22 cellular contexts compared by ENCODE assay signal in the genomic region with DNA sequence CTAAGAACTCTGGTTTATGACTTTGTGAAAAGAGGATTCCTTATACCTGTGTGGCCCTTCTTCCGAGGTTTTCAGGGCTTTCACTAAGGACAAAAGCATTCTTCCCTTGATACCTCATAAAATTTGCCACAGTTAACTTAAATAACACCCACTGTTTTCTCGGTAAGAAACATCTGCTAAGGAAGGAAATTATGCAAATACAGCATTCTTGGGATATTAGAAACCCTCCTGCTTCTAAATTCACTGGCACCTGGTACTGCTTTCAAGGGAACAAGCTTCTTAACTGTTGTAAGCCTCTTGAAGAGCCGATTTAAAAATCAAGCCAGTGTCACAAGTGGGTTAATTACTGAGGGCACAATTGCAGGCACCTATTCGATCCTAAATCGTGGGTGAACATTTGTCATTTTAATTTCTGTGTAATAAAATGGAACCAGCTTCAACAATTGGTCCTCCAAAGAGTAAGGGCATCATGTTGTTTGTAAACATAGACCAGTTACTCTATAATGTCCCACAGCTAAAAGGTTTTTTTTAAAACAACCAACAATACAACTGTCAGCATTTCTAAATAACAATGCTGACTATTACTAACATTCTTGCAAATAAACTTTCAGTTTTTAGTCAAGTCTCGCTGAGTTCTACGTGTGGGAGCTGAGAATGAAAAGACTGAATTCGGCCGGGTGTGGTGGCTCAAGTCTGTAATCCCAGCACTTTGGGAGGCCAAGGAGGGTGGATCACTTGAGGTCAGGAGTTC. TPM values are rescaled to one million over a fixed set of nuclear protein-coding genes. Genes with fewer than 3 reads are reported as not detected.
DNase-seq lines count a peak whose midpoint lies in the region; ATAC-seq and TF ChIP-seq lines count a peak whose summit lies in the region.
"Had no signal": no experiment of that assay in that cellular context is flagged by ENCODE, and none has a peak within 500 bp of the region (broad histone marks: within the 10 kb centered on the region; RNA-seq: fewer than 3 reads in every experiment).

No MANE protein-coding gene starts in this region.

- no peak overlapping the region for H3K4me3 Mint-ChIP-seq in WTC11
- H3K4me3 Mint-ChIP-seq: brain; CD4-positive, CD25-positive, alpha-beta regulatory T cell had no signal

- H3K4ac ChIP-seq in trophoblast cell (ENCODE audit: low read depth, low read length): no peak overlapping the region

- H3K4me3 ChIP-seq in trophoblast cell (ENCODE audit: low read depth, low read length): no peak overlapping the region
- H3K4me3 ChIP-seq: mucosa of descending colon, psoas muscle, SJCRH30 had no signal

- no peak overlapping the region for H3K14ac ChIP-seq in trophoblast cell (ENCODE audit: low read length)

- CTCF ChIA-PET in WTC11 (lab: Charles Lee): interaction anchor here (0.8 kb wide), 1 partner anchor 166 kb away, joined by 3 read pairs; no protein-coding TSS in a partner anchor

- DNase-seq in NCI-H1436 (lab: John Stamatoyannopoulos, UW): peak; percentile 29
- no peak for DNase-seq in NCI-H1436 treated with DMSO at 0.1 percent for 48 hours (lab: John Stamatoyannopoulos, UW)
- peak; percentile 3 for DNase-seq in EH (ENCODE audit: low read depth)
- DNase-seq in WTC11 (ENCODE audit: low spot score): no peak
- DNase-seq in glomerular endothelial cell (ENCODE audit: extremely low read depth, low read depth, low spot score): peak; percentile 3
- no peak for DNase-seq in activated CD4-positive, CD25-positive, alpha-beta regulatory T cell (lab: John Stamatoyannopoulos, UW)
- no peak for DNase-seq in trophoblast cell
- DNase-seq in SK-N-DZ (ENCODE audit: low spot score): no peak
- DNase-seq: activated CD4-positive, alpha-beta T cell treated with anti-CD3 and anti-CD28 coated beads for 1 hour; activated naive CD4-positive, alpha-beta T cell treated with Interleukin-2 at 50 U/mL for 16 hours; CD4-positive, CD25-positive, alpha-beta regulatory T cell; DND-41; H7; left colon; mucosa of descending colon; MV-4-11; NCI-H2171; NCI-H774; psoas muscle; SJCRH30; T-helper 9 cell had no signal

- no peak overlapping the region for H3K23ac ChIP-seq in trophoblast cell (ENCODE audit: low read length)

- peaks cover 9 to 27% of the 10 kb centered on the region in 2 experiments for H3K36me3 ChIP-seq in trophoblast cell (ENCODE audit: control insufficient read depth in 1 of 2, insufficient read depth in 2 of 2, low read length in 2 of 2)

- peak overlapping the region; percentile 19; the same call in 1 of the 2 replicates for H3K27ac Mint-ChIP-seq in WTC11

- no peak overlapping the region for H3K27ac ChIP-seq in trophoblast cell (ENCODE audit: low read depth, low read length)
- H3K27ac ChIP-seq: psoas muscle, SJCRH30 had no signal

- peaks cover 43% of the 10 kb centered on the region for H3K36me3 Mint-ChIP-seq in WTC11

- ATAC-seq in WTC11: no peak

- no peak overlapping the region for H3K9ac ChIP-seq in trophoblast cell (ENCODE audit: low read length)

- POLR2A ChIA-PET in WTC11 (lab: Charles Lee): no interaction called here

- no peak overlapping the region for H3K18ac ChIP-seq in trophoblast cell (ENCODE audit: low read length)

- no peak overlapping the region for H3K4me2 ChIP-seq in trophoblast cell (ENCODE audit: low read length)

- H2BK5ac ChIP-seq in trophoblast cell (ENCODE audit: low read depth, low read length, poor library complexity): no peak overlapping the region

- peaks cover 7% of the 10 kb centered on the region for H3K9me3 Mint-ChIP-seq in WTC11
- H3K9me3 Mint-ChIP-seq: CD4-positive, CD25-positive, alpha-beta regulatory T cell had no signal

- H3K27me3 Mint-ChIP-seq in WTC11 (ENCODE audit: low read depth): no peaks in the 10 kb centered on the region
- H3K27me3 Mint-ChIP-seq: CD4-positive, CD25-positive, alpha-beta regulatory T cell had no signal

- H2AK5ac ChIP-seq in trophoblast cell (ENCODE audit: low read length): no peak overlapping the region

- no peaks in the 10 kb centered on the region for H3K4me1 Mint-ChIP-seq in WTC11
- H3K4me1 Mint-ChIP-seq: brain had no signal

- TF ChIP-seq CTCF in WTC11 (IDR thresholded peaks at IDR 0.05): no peak

- no peak overlapping the region for H2AFZ ChIP-seq in trophoblast cell (ENCODE audit: insufficient read depth, low read length, poor library complexity)

- H4K12ac ChIP-seq in trophoblast cell (ENCODE audit: low read depth, low read length): no peak overlapping the region

- no peak overlapping the region for H4K8ac ChIP-seq in trophoblast cell (ENCODE audit: low read depth, low read length)

- H4K91ac ChIP-seq in trophoblast cell (ENCODE audit: low read depth, low read length): no peak overlapping the region

- no peaks in the 10 kb centered on the region for H3K27me3 ChIP-seq in trophoblast cell (ENCODE audit: insufficient read depth, low read length)
- H3K27me3 ChIP-seq: SJCRH30 had no signal

- no peaks in the 10 kb centered on the region for H3K4me1 ChIP-seq in trophoblast cell (ENCODE audit: control insufficient read depth in 1 of 2, insufficient read depth in 2 of 2, low read length in 2 of 2)
- H3K4me1 ChIP-seq: SJCRH30 had no signal

- no peaks in the 10 kb centered on the region for H3K79me2 ChIP-seq in trophoblast cell (ENCODE audit: control insufficient read depth, insufficient read depth, low read length, poor library complexity)

- H2BK12ac ChIP-seq in trophoblast cell (ENCODE audit: low read length): no peak overlapping the region

- no CpG with 5 or more reads among the region's 9 CpGs for WGBS in trophoblast cell (ENCODE audit: extremely low coverage, insufficient coverage, insufficient read length)

- H3K9me3 ChIP-seq in trophoblast cell (ENCODE audit: insufficient read depth, low read depth, low read length): no peaks in the 10 kb centered on the region
- H3K9me3 ChIP-seq: mucosa of descending colon, psoas muscle, SJCRH30 had no signal

- no peak overlapping the region for H2BK120ac ChIP-seq in trophoblast cell (ENCODE audit: insufficient read depth, low read length, poor library complexity)

- H3K79me1 ChIP-seq in trophoblast cell (ENCODE audit: low read length): no peaks in the 10 kb centered on the region

TF ChIP-seq in WTC11, 78 proteins besides CTCF, POLR2A, EP300 and RAD21:
- TF ChIP-seq ZNF138 (CRISPR knock-in tag; conservative IDR thresholded peaks at IDR 0.05): no peak
- TF ChIP-seq ZNF671 (CRISPR knock-in tag; IDR thresholded peaks at IDR 0.05): no peak

RNA-seq across cellular contexts. Expression of gene AK3, which starts 26.6 kb away (rescaled TPM):
- 28.5 to 30.2 TPM (median 29.1 TPM) in 3 replicates for total RNA-seq in WTC11 (2021)
- total RNA-seq in glomerular endothelial cell: 63.6 and 66.4 TPM in 2 replicates
- polyA plus RNA-seq in trophoblast cell (2013): 32.9 and 34.0 TPM in 2 replicates
- polyA plus RNA-seq in SK-N-DZ (2014; cell fraction: cytosol; rRNA removed): 30.0 and 30.1 TPM in 2 replicates
- 47.7 and 56.8 TPM in 2 replicates for polyA plus RNA-seq in SK-N-DZ (2014; cell fraction: nucleus; rRNA removed)

RNA-seq across cellular contexts. Expression of gene CDC37L1, which starts 35.1 kb away (rescaled TPM):
- 16.7 to 20.1 TPM (median 18.8 TPM) in 3 replicates for total RNA-seq in WTC11 (2021)
- 4.9 and 7.4 TPM in 2 replicates for total RNA-seq in glomerular endothelial cell
- 7.7 and 8.3 TPM in 2 replicates for polyA plus RNA-seq in trophoblast cell (2013)
- polyA plus RNA-seq in SK-N-DZ (2014; cell fraction: cytosol; rRNA removed): 4.5 and 7.7 TPM in 2 replicates
- polyA plus RNA-seq in SK-N-DZ (2014; cell fraction: nucleus; rRNA removed): 4.5 and 4.7 TPM in 2 replicates

RNA-seq across cellular contexts. Expression of gene SPATA6L, which starts 48.2 kb away (rescaled TPM):
- total RNA-seq in WTC11 (2021) (1.7 to 2.5 TPM (median 1.8 TPM) in 3 replicates), glomerular endothelial cell (3.8 and 4.0 TPM in 2 replicates)
- 1.3 and 1.7 TPM in 2 replicates for polyA plus RNA-seq in trophoblast cell (2013)
- not detected in 2 replicates for polyA plus RNA-seq in SK-N-DZ (2014; cell fraction: cytosol; rRNA removed)
- not detected in 2 replicates for polyA plus RNA-seq in SK-N-DZ (2014; cell fraction: nucleus; rRNA removed)
- total RNA-seq: SJCRH30 had no signal

RNA-seq across cellular contexts. Expression of gene PLPP6, which starts 52.3 kb away (rescaled TPM):
- total RNA-seq in WTC11 (2021): 13.4 to 13.5 TPM (median 13.5 TPM) in 3 replicates
- total RNA-seq in glomerular endothelial cell: 6.1 and 7.2 TPM in 2 replicates
- 6.4 and 6.7 TPM in 2 replicates for polyA plus RNA-seq in trophoblast cell (2013)
- polyA plus RNA-seq in SK-N-DZ (2014; cell fraction: cytosol; rRNA removed): 7.4 and 9.4 TPM in 2 replicates
- 4.6 and 8.9 TPM in 2 replicates for polyA plus RNA-seq in SK-N-DZ (2014; cell fraction: nucleus; rRNA removed)

Comparison
In these comparisons a context has a peak if more than half of its experiments do, and no peak if none do; other contexts are left out.
1. DNase-seq: peak in NCI-H1436 (single experiment), EH (single experiment) and glomerular endothelial cell (single experiment); none in NCI-H1436 treated with DMSO at 0.1 percent for 48 hours (single experiment), WTC11 (single experiment), activated CD4-positive, CD25-positive, alpha-beta regulatory T cell (0 of 4), trophoblast cell (0 of 2) and SK-N-DZ (single experiment).